1 cellular context compared by ENCODE assay signal in the genomic region with DNA sequence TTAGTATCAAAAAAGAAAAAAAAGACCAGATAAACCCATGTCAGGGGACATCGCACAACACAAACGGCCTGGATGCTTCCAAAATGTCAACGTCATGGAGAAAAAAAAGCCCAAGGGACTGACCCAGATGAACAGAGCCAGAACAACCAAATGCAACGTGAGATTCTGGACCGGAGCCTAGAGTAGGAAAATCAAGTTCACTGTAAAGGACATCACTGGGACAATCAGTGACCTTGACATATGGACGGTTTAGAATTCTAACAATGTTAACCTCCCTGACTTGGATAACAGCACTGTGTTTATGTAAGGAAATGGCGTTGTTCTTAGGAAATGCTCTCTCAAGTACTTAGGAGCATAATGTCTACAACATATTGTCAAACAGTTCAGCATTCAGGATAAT.
A peak's percentile ranks its signal among the peaks of the same experiment; 100 is the strongest.
TF ChIP-seq lines count a peak whose summit lies in the region.

No MANE protein-coding gene starts in this region.

TF ChIP-seq in HepG2, 621 proteins besides CTCF, POLR2A, EP300 and RAD21 (continues in another document):
- TF ChIP-seq SNRNP70 (IDR thresholded peaks at IDR 0.05; ENCODE audit: low read depth, low read length) (no peak), SRF (IDR thresholded peaks at IDR 0.05; ENCODE audit: low read depth, low read length) (no peak), HDAC6 (IDR thresholded peaks at IDR 0.05; ENCODE audit: low read depth, low read length) (no peak), SAP130 (CRISPR knock-in tag; IDR thresholded peaks at IDR 0.05; ENCODE audit: low read depth) (no peak), PAF1 (CRISPR knock-in tag; IDR thresholded peaks at IDR 0.05) (no peak), KDM1A (CRISPR knock-in tag; IDR thresholded peaks at IDR 0.05) (no peak), IRX3 (CRISPR knock-in tag; IDR thresholded peaks at IDR 0.05; ENCODE audit: borderline replicate concordance, low read depth) (no peak), MAFF (IDR thresholded peaks at IDR 0.05; ENCODE audit: low read depth, low read length) (no peak), ZNF224 (CRISPR knock-in tag; IDR thresholded peaks at IDR 0.05) (no peak), RXRB (CRISPR knock-in tag; IDR thresholded peaks at IDR 0.05; ENCODE audit: borderline replicate concordance) (peak; percentile 30; the same call in 1 of the 2 replicates), ISL2 (CRISPR knock-in tag; IDR thresholded peaks at IDR 0.05) (no peak), HNRNPUL1 (IDR thresholded peaks at IDR 0.05; ENCODE audit: low read depth, low read length) (no peak), SIN3A (IDR thresholded peaks at IDR 0.05; ENCODE audit: borderline replicate concordance, low read depth, low read length) (no peak), BCL6 (CRISPR knock-in tag; IDR thresholded peaks at IDR 0.05) (peak; percentile 85), ZNF776 (CRISPR knock-in tag; IDR thresholded peaks at IDR 0.05) (no peak), HOXD1 (CRISPR knock-in tag; IDR thresholded peaks at IDR 0.05) (no peak), PAWR (CRISPR knock-in tag; IDR thresholded peaks at IDR 0.05; ENCODE audit: borderline replicate concordance) (no peak), ZNF567 (CRISPR knock-in tag; IDR thresholded peaks at IDR 0.05; ENCODE audit: borderline replicate concordance) (no peak), ZNF496 (CRISPR knock-in tag; IDR thresholded peaks at IDR 0.05; ENCODE audit: insufficient replicate concordance) (no peak), FOXC1 (CRISPR knock-in tag; IDR thresholded peaks at IDR 0.05; ENCODE audit: borderline replicate concordance) (no peak), ARNT (IDR thresholded peaks at IDR 0.05) (no peak), HNRNPL (IDR thresholded peaks at IDR 0.05; ENCODE audit: low read depth, low read length) (no peak), SOX13 (IDR thresholded peaks at IDR 0.05) (no peak), SOX13 (CRISPR knock-in tag; conservative IDR thresholded peaks at IDR 0.05 in 1 of 2, IDR thresholded peaks at IDR 0.05 in 1 of 2) (peak in 1 of 2 experiments; percentile 78; a peak in 2 of 4 replicates), ZMAT3 (CRISPR knock-in tag; conservative IDR thresholded peaks at IDR 0.05) (no peak), ZNF3 (CRISPR knock-in tag; IDR thresholded peaks at IDR 0.05) (no peak), RBM39 (IDR thresholded peaks at IDR 0.05; ENCODE audit: low read depth, low read length, poor library complexity, severe bottlenecking) (no peak), GPN1 (CRISPR knock-in tag; IDR thresholded peaks at IDR 0.05; ENCODE audit: borderline replicate concordance) (no peak), ZNF235 (CRISPR knock-in tag; IDR thresholded peaks at IDR 0.05; ENCODE audit: borderline replicate concordance) (no peak), NR2F6 (IDR thresholded peaks at IDR 0.05) (no peak), NR2F6 (CRISPR knock-in tag; IDR thresholded peaks at IDR 0.05) (0 out of 2 replicates have a peak, but pooled peaks have one; percentile 16), SETDB1 (CRISPR knock-in tag; IDR thresholded peaks at IDR 0.05; ENCODE audit: borderline replicate concordance) (no peak), CBX1 (IDR thresholded peaks at IDR 0.05; ENCODE audit: low read depth) (no peak), ZNF160 (CRISPR knock-in tag; IDR thresholded peaks at IDR 0.05) (no peak), ZBTB1 (CRISPR knock-in tag; IDR thresholded peaks at IDR 0.05; ENCODE audit: borderline replicate concordance) (no peak), HCFC1 (IDR thresholded peaks at IDR 0.05; ENCODE audit: low read depth, low read length) (no peak), GABPB1 (CRISPR knock-in tag; IDR thresholded peaks at IDR 0.05) (no peak), NFIC (IDR thresholded peaks at IDR 0.05; ENCODE audit: low read length) (no peak), RARA (CRISPR knock-in tag; IDR thresholded peaks at IDR 0.05) (peak; percentile 83)
- TF ChIP-seq, protein P1, sequence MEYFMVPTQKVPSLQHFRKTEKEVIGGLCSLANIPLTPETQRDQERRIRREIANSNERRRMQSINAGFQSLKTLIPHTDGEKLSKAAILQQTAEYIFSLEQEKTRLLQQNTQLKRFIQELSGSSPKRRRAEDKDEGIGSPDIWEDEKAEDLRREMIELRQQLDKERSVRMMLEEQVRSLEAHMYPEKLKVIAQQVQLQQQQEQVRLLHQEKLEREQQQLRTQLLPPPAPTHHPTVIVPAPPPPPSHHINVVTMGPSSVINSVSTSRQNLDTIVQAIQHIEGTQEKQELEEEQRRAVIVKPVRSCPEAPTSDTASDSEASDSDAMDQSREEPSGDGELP (IDR thresholded peaks at IDR 0.05; ENCODE audit: borderline replicate concordance, low read depth) = no peak
- TF ChIP-seq, protein P2, sequence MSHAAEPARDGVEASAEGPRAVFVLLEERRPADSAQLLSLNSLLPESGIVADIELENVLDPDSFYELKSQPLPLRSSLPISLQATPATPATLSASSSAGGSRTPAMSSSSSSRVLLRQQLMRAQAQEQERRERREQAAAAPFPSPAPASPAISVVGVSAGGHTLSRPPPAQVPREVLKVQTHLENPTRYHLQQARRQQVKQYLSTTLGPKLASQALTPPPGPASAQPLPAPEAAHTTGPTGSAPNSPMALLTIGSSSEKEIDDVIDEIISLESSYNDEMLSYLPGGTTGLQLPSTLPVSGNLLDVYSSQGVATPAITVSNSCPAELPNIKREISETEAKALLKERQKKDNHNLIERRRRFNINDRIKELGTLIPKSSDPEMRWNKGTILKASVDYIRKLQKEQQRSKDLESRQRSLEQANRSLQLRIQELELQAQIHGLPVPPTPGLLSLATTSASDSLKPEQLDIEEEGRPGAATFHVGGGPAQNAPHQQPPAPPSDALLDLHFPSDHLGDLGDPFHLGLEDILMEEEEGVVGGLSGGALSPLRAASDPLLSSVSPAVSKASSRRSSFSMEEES (CRISPR knock-in tag; IDR thresholded peaks at IDR 0.05) = no peak
- TF ChIP-seq, protein P3, sequence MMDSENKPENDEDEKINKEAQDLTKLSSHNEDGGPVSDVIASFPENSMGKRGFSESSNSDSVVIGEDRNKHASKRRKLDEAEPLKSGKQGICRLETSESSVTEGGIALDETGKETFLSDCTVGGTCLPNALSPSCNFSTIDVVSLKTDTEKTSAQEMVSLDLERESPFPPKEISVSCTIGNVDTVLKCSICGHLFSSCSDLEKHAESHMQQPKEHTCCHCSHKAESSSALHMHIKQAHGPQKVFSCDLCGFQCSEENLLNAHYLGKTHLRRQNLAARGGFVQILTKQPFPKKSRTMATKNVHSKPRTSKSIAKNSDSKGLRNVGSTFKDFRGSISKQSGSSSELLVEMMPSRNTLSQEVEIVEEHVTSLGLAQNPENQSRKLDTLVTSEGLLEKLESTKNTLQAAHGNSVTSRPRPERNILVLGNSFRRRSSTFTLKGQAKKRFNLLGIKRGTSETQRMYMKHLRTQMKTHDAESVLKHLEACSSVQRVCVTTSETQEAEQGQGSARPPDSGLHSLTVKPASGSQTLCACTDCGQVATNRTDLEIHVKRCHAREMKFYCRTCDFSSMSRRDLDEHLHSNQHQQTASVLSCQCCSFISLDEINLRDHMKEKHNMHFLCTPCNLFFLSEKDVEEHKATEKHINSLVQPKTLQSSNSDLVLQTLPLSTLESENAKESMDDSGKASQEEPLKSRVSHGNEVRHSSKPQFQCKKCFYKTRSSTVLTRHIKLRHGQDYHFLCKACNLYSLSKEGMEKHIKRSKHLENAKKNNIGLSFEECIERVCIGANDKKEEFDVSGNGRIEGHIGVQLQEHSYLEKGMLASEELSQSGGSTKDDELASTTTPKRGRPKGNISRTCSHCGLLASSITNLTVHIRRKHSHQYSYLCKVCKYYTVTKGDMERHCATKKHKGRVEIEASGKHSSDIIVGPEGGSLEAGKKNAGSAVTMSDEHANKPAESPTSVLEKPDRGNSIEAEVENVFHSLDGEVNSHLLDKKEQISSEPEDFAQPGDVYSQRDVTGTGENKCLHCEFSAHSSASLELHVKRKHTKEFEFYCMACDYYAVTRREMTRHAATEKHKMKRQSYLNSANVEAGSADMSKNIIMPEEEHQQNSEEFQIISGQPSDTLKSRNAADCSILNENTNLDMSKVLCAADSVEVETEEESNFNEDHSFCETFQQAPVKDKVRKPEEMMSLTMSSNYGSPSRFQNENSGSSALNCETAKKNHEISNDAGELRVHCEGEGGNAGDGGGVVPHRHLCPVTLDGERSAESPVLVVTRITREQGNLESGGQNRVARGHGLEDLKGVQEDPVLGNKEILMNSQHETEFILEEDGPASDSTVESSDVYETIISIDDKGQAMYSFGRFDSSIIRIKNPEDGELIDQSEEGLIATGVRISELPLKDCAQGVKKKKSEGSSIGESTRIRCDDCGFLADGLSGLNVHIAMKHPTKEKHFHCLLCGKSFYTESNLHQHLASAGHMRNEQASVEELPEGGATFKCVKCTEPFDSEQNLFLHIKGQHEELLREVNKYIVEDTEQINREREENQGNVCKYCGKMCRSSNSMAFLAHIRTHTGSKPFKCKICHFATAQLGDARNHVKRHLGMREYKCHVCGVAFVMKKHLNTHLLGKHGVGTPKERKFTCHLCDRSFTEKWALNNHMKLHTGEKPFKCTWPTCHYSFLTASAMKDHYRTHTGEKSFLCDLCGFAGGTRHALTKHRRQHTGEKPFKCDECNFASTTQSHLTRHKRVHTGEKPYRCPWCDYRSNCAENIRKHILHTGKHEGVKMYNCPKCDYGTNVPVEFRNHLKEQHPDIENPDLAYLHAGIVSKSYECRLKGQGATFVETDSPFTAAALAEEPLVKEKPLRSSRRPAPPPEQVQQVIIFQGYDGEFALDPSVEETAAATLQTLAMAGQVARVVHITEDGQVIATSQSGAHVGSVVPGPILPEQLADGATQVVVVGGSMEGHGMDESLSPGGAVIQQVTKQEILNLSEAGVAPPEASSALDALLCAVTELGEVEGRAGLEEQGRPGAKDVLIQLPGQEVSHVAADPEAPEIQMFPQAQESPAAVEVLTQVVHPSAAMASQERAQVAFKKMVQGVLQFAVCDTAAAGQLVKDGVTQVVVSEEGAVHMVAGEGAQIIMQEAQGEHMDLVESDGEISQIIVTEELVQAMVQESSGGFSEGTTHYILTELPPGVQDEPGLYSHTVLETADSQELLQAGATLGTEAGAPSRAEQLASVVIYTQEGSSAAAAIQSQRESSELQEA (CRISPR knock-in tag; IDR thresholded peaks at IDR 0.05; ENCODE audit: not compliant biosample characterization) = no peak
- TF ChIP-seq, protein P4, sequence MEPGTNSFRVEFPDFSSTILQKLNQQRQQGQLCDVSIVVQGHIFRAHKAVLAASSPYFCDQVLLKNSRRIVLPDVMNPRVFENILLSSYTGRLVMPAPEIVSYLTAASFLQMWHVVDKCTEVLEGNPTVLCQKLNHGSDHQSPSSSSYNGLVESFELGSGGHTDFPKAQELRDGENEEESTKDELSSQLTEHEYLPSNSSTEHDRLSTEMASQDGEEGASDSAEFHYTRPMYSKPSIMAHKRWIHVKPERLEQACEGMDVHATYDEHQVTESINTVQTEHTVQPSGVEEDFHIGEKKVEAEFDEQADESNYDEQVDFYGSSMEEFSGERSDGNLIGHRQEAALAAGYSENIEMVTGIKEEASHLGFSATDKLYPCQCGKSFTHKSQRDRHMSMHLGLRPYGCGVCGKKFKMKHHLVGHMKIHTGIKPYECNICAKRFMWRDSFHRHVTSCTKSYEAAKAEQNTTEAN (CRISPR knock-in tag; conservative IDR thresholded peaks at IDR 0.05) = no peak
- TF ChIP-seq, protein P5, sequence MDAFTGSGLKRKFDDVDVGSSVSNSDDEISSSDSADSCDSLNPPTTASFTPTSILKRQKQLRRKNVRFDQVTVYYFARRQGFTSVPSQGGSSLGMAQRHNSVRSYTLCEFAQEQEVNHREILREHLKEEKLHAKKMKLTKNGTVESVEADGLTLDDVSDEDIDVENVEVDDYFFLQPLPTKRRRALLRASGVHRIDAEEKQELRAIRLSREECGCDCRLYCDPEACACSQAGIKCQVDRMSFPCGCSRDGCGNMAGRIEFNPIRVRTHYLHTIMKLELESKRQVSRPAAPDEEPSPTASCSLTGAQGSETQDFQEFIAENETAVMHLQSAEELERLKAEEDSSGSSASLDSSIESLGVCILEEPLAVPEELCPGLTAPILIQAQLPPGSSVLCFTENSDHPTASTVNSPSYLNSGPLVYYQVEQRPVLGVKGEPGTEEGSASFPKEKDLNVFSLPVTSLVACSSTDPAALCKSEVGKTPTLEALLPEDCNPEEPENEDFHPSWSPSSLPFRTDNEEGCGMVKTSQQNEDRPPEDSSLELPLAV (CRISPR knock-in tag; conservative IDR thresholded peaks at IDR 0.05; ENCODE audit: low read depth) = no peak
- TF ChIP-seq, protein P6, sequence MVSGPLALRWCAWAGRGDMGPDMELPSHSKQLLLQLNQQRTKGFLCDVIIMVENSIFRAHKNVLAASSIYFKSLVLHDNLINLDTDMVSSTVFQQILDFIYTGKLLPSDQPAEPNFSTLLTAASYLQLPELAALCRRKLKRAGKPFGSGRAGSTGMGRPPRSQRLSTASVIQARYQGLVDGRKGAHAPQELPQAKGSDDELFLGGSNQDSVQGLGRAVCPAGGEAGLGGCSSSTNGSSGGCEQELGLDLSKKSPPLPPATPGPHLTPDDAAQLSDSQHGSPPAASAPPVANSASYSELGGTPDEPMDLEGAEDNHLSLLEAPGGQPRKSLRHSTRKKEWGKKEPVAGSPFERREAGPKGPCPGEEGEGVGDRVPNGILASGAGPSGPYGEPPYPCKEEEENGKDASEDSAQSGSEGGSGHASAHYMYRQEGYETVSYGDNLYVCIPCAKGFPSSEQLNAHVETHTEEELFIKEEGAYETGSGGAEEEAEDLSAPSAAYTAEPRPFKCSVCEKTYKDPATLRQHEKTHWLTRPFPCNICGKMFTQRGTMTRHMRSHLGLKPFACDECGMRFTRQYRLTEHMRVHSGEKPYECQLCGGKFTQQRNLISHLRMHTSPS (CRISPR knock-in tag; IDR thresholded peaks at IDR 0.05; ENCODE audit: low read depth) = no peak
- TF ChIP-seq, protein P7, sequence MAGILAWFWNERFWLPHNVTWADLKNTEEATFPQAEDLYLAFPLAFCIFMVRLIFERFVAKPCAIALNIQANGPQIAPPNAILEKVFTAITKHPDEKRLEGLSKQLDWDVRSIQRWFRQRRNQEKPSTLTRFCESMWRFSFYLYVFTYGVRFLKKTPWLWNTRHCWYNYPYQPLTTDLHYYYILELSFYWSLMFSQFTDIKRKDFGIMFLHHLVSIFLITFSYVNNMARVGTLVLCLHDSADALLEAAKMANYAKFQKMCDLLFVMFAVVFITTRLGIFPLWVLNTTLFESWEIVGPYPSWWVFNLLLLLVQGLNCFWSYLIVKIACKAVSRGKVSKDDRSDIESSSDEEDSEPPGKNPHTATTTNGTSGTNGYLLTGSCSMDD (CRISPR knock-in tag; IDR thresholded peaks at IDR 0.05) = no peak
- TF ChIP-seq, protein P8, sequence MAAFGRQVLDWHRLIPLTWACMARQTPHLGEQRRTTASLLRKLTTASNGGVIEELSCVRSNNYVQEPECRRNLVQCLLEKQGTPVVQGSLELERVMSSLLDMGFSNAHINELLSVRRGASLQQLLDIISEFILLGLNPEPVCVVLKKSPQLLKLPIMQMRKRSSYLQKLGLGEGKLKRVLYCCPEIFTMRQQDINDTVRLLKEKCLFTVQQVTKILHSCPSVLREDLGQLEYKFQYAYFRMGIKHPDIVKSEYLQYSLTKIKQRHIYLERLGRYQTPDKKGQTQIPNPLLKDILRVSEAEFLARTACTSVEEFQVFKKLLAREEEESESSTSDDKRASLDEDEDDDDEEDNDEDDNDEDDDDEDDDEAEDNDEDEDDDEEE (CRISPR knock-in tag; IDR thresholded peaks at IDR 0.05) = no peak
